In the genomic region with DNA sequence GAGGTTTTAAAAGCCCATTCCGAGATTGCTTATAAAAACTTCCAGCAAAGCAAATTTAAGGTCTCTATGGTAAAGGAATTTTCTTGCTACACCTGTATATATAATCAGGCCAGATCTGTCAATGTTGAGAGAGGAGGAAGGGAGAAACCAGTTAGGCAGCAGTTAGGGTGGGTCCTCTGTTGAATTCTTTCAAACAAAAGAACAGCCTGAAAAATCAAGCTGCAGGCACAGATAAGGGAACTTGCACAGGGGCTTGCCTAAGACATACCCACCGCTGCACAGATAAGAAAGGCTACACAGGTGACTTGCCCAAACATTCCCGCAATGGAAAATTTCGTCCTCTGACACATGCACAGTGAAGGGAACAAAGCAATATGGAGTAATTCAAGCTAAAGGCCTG, we compare ENCODE assay signal across 22 cellular contexts. TPM values are rescaled to one million over a fixed set of nuclear protein-coding genes. Genes with fewer than 3 reads are reported as not detected.
A peak's percentile ranks its signal among the peaks of the same experiment; 100 is the strongest.
DNase-seq lines count a peak whose midpoint lies in the region; ATAC-seq, FAIRE-seq and TF ChIP-seq lines count a peak whose summit lies in the region.
"Had no signal": no experiment of that assay in that cellular context is flagged by ENCODE, and none has a peak within 500 bp of the region (broad histone marks: within the 10 kb centered on the region; RNA-seq: fewer than 3 reads in every experiment).

No MANE protein-coding gene starts in this region.

- H3K9me1 ChIP-seq in K562 (ENCODE audit: control insufficient read depth, insufficient read depth, low read length): no peaks in the 10 kb centered on the region

- H3K4me3 ChIP-seq in K562: no peak overlapping the region
- no peak overlapping the region for H3K4me3 ChIP-seq in coronary artery
- H3K4me3 ChIP-seq: BLaER1 treated with 17β-estradiol and CSF1 and Interleukin-3, amounts not matched to agents 10 nM and 100 nM had no signal

- H3K9ac ChIP-seq in K562 (ENCODE audit: insufficient read depth in 1 of 2, low read depth in 2 of 2, low read length in 2 of 2): no peak overlapping the region
- H3K9ac ChIP-seq: BLaER1 treated with 17β-estradiol and CSF1 and Interleukin-3, amounts not matched to agents 10 nM and 100 nM had no signal

- H3K36me3 Mint-ChIP-seq in progenitor cell of endocrine pancreas (ENCODE audit: insufficient read depth): no peaks in the 10 kb centered on the region
- H3K36me3 Mint-ChIP-seq: CD8-positive, alpha-beta T cell had no signal

- H3K4me1 ChIP-seq in K562 (replicated peaks in 1 of 2; ENCODE audit: control insufficient read depth in 2 of 2, insufficient read depth in 2 of 2, low read length in 2 of 2): no peaks in the 10 kb centered on the region

- in situ Hi-C loops in K562 (cut with MboI): no loop called here

- H3K27ac Mint-ChIP-seq in progenitor cell of endocrine pancreas: peak overlapping the region; percentile 74
- H3K27ac Mint-ChIP-seq: B cell; CD4-positive, alpha-beta T cell; CD8-positive, alpha-beta T cell had no signal

- TF ChIP-seq CTCF in K562 (IDR thresholded peaks at IDR 0.05 in 2 of 3, conservative IDR thresholded peaks at IDR 0.05 in 1 of 3; ENCODE audit: insufficient read depth in 2 of 3, low read depth in 1 of 3, low read length in 3 of 3) (no peak), progenitor cell of endocrine pancreas (IDR thresholded peaks at IDR 0.05; ENCODE audit: unreplicated experiment) (no peak), coronary artery (IDR thresholded peaks at IDR 0.05) (no peak)

- DNase-seq in OCI-M1 (lab: John Stamatoyannopoulos, UW): peak; percentile 3
- DNase-seq in K562 (ENCODE audit: extremely low read depth in 1 of 4, low spot score in 3 of 4): peak in 1 of 4 experiments; percentile 33
- no peak for DNase-seq in progenitor cell of endocrine pancreas (ENCODE audit: low spot score, unreplicated experiment)
- DNase-seq in activated CD4-positive, alpha-beta T cell treated with anti-CD3 and anti-CD28 coated beads, Interleukin-2, amount 50 U/mL, for 4 hours: no peak
- no peak for DNase-seq in coronary artery (ENCODE audit: low spot score)
- no peak for DNase-seq in stimulated activated CD4-positive, alpha-beta T cell treated with anti-CD3 and anti-CD28 coated beads, Interleukin-2, amount 100 ng/mL, for 24 hours
- DNase-seq: 8988T; AML-193; Calu3; CD4-positive, alpha-beta T cell; CD8-positive, alpha-beta T cell; DMS79 treated with DMSO at 0.1 percent for 48 hours; GF-D8 had no signal

- no peak for TF ChIP-seq RAD21 in K562 (CRISPR knock-in tag; conservative IDR thresholded peaks at IDR 0.05 in 1 of 2, IDR thresholded peaks at IDR 0.05 in 1 of 2)

- POLR2A ChIA-PET in K562 (lab: Yijun Ruan, JAX): interaction anchor here (1.0 to 1.2 kb wide), 2 partner anchors 10 to 12 kb away, joined by 3 to 4 read pairs; no protein-coding TSS in a partner anchor

- no peaks in the 10 kb centered on the region for H3K27me3 ChIP-seq in K562 (ENCODE audit: control insufficient read depth in 2 of 2, insufficient read depth in 2 of 2, low read length in 2 of 2)
- H3K27me3 ChIP-seq: BLaER1 treated with 17β-estradiol and CSF1 and Interleukin-3, amounts not matched to agents 10 nM and 100 nM had no signal

- H3K9me3 Mint-ChIP-seq in progenitor cell of endocrine pancreas (ENCODE audit: low read depth): peaks cover 19% of the 10 kb centered on the region
- H3K9me3 Mint-ChIP-seq: CD4-positive, alpha-beta T cell; CD8-positive, alpha-beta T cell had no signal

- no peaks in the 10 kb centered on the region for H4K20me1 ChIP-seq in K562 (replicated peaks; ENCODE audit: control insufficient read depth, insufficient read depth, low read length)
- H4K20me1 ChIP-seq: BLaER1 treated with 17β-estradiol and CSF1 and Interleukin-3, amounts not matched to agents 10 nM and 100 nM had no signal

- FAIRE-seq in K562 (lab: Jason Lieb, UNC): no peak
- FAIRE-seq: A204.1, D721Med, G401.6, GM12891, GM19239 had no signal

- CTCF ChIA-PET in K562 (lab: Yijun Ruan, JAX; ENCODE audit: low intra/inter-chr PET ratio): no interaction called here

- H3K27ac ChIP-seq in K562 (ENCODE audit: extremely low read depth, low read depth, low read length) (no peak overlapping the region), coronary artery (no peak overlapping the region)
- H3K27ac ChIP-seq: BLaER1 treated with 17β-estradiol and CSF1 and Interleukin-3, amounts not matched to agents 10 nM and 100 nM; C4-2B had no signal

- H2AFZ ChIP-seq in K562 (ENCODE audit: low read depth, low read length): no peak overlapping the region

- no peak overlapping the region for H3K4me2 ChIP-seq in K562 (ENCODE audit: insufficient read depth, low read length)
- H3K4me2 ChIP-seq: BLaER1 treated with 17β-estradiol and CSF1 and Interleukin-3, amounts not matched to agents 10 nM and 100 nM had no signal

- H3K9me3 ChIP-seq in K562 (replicated peaks; ENCODE audit: control insufficient read depth, insufficient read depth, low read depth, low read length): no peaks in the 10 kb centered on the region; the same call in 1 of the 2 replicates

- TF ChIP-seq EP300 in K562 (IDR thresholded peaks at IDR 0.05; ENCODE audit: low read length): no peak

- H3K36me3 ChIP-seq in K562 (ENCODE audit: control insufficient read depth, insufficient read depth, low read length): no peaks in the 10 kb centered on the region
- H3K36me3 ChIP-seq: BLaER1 treated with 17β-estradiol and CSF1 and Interleukin-3, amounts not matched to agents 10 nM and 100 nM had no signal

- peak; percentile 44; the same call in 2 of the 3 replicates for ATAC-seq in K562
- no peak for ATAC-seq in HG03159 (IDR thresholded peaks at IDR 0.05; ENCODE audit: unreplicated experiment)
- ATAC-seq: CD8-positive, alpha-beta T cell had no signal

- no peaks in the 10 kb centered on the region for H3K27me3 Mint-ChIP-seq in progenitor cell of endocrine pancreas

- WGBS in K562 (ENCODE audit: insufficient coverage, low coverage, missing lambda C conversion rate): 2% methylated on average over 4 of the region's 4 CpGs

- intact Hi-C loops in K562 (cut with micrococcal nuclease): no loop called here

- H3K4me1 Mint-ChIP-seq in progenitor cell of endocrine pancreas (ENCODE audit: low read depth): no peaks in the 10 kb centered on the region
- H3K4me1 Mint-ChIP-seq: B cell had no signal

- no peak for TF ChIP-seq POLR2A in K562 (conservative IDR thresholded peaks at IDR 0.05)

- no peaks in the 10 kb centered on the region for H3K79me2 ChIP-seq in K562 (ENCODE audit: control insufficient read depth, insufficient read depth, low read length)

- no TSS peak for BruUV-seq in K562 (replicated peaks; lab: Mats Ljungman, UMichigan)

- H3K4me3 Mint-ChIP-seq in progenitor cell of endocrine pancreas (ENCODE audit: low read depth): no peak overlapping the region
- H3K4me3 Mint-ChIP-seq: B cell; CD4-positive, alpha-beta T cell; CD8-positive, alpha-beta T cell had no signal

TF ChIP-seq in K562, 482 proteins besides CTCF, POLR2A, EP300 and RAD21 (continues in another document):
- TF ChIP-seq SOX6 (IDR thresholded peaks at IDR 0.05) (peak; percentile 83), CXXC5 (CRISPR knock-in tag; IDR thresholded peaks at IDR 0.05) (peak; percentile 16; the same call in 1 of the 2 replicates), ZFP36 (IDR thresholded peaks at IDR 0.05; ENCODE audit: low read depth, low read length, partially characterized antibody) (peak; percentile 77), CEBPB (tag; IDR thresholded peaks at IDR 0.05) (peak; percentile 65; the same call in 1 of the 2 replicates)
- TF ChIP-seq, protein P1, sequence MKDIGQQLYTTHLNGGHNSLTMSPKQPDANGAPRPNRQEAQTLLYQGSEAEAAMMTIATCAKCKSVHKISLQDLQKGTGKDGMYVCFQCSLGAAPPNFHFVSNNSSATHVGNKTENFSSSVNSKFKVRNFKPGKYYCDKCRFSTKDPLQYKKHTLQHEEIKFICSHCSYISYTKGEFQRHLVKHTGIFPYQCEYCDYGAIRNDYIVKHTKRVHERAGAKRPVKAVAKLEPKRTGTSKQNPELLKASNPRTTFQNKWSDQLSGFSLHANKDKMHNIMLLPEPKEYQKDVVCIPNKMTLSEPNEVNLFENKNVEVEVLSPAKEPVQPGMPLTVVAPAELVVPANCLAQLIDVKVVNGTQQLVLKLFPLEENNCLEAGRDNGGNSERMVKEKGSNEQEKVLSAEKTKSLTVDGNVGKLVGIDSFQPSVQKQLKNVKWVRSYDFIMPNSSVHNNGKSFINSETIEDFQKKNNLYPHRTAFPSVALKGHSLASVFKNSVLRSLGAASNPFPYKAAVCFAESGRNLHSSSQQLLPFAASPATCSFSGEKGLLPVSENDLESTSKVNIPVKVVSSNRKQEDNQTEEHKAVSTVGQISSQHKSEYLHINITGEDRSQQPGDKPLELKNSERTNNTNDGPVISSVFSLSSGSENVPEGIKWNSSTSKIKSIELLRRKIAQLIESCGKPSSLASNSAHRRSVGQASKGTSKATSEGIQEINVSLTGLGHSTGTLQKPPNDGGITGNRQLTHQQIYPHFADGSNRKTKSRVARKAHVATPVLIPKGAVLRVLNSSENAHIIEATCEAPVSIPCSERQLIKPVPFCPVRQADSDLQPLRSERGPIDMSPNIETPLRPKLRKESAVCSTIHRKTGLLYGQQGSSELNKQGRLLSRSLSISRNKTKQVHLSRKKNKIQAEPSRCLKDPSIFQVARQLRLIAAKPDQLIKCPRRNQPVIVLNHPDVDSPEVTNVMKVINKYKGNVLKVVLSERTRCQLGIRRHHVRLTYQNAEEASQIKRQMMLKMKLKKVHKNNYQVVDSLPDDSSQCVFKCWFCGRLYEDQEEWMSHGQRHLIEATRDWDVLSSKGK (CRISPR knock-in tag; IDR thresholded peaks at IDR 0.05): no peak

RNA-seq across cellular contexts. Expression of gene IMMP2L, which starts 59.8 kb away (rescaled TPM):
- 70.2 and 124 TPM in 2 replicates for total RNA-seq in K562 (2011; cell fraction: chromatin; rRNA removed; ENCODE audit: low replicate concordance)
- total RNA-seq in K562 (2011; cell fraction: nucleolus; rRNA removed): 46.2 and 55.4 TPM in 2 replicates
- total RNA-seq in K562 (2011; cell fraction: nucleoplasm; rRNA removed): 77.4 and 131 TPM in 2 replicates
- total RNA-seq in K562 (2014; rRNA removed) (46.1 and 46.8 TPM in 2 replicates), K562 (2014; rRNA removed; fragmentation: Illumina TruSeq; extraction: Trizol) (59.6 and 62.0 TPM in 2 replicates), K562 (2015; rRNA removed; fragmentation: Illumina TruSeq; extraction: Trizol) (46.1 and 61.3 TPM in 2 replicates), K562 (2021) (45.2 and 53.0 TPM in 2 replicates), progenitor cell of endocrine pancreas (29.7 and 32.3 TPM in 2 replicates)
- polyA plus RNA-seq in K562 (2011; rRNA removed) (21.7 and 29.7 TPM in 2 replicates), K562 (2014; fragmentation: Illumina TruSeq; extraction: Trizol) (37.3 and 39.6 TPM in 2 replicates), K562 (2014; fragmentation: Nextera tagmentation; extraction: Ambion mirVana) (100 to 1,000 TPM; 112 to 116 TPM), K562 (2014; rRNA removed) (33.7 and 35.1 TPM in 2 replicates)
- polyA plus RNA-seq in K562 (2011; cell fraction: cytosol; rRNA removed): 9.1 and 17.4 TPM in 2 replicates
- polyA plus RNA-seq in K562 (2011; cell fraction: nucleus; rRNA removed): 33.0 and 40.5 TPM in 2 replicates
- polyA plus RNA-seq in K562 (2012): 37.8 and 45.1 TPM in 2 replicates
- 63.6 and 70.2 TPM in 2 replicates for polyA minus RNA-seq in K562 (2011; rRNA and poly(A)+ RNA removed)
- 6.2 and 12.0 TPM in 2 replicates for polyA minus RNA-seq in K562 (2011; cell fraction: cytosol; rRNA and poly(A)+ RNA removed)
- polyA minus RNA-seq in K562 (2011; cell fraction: nucleus; rRNA and poly(A)+ RNA removed): 137 and 151 TPM in 2 replicates
